21 cellular contexts compared by ENCODE assay signal in the genomic region with DNA sequence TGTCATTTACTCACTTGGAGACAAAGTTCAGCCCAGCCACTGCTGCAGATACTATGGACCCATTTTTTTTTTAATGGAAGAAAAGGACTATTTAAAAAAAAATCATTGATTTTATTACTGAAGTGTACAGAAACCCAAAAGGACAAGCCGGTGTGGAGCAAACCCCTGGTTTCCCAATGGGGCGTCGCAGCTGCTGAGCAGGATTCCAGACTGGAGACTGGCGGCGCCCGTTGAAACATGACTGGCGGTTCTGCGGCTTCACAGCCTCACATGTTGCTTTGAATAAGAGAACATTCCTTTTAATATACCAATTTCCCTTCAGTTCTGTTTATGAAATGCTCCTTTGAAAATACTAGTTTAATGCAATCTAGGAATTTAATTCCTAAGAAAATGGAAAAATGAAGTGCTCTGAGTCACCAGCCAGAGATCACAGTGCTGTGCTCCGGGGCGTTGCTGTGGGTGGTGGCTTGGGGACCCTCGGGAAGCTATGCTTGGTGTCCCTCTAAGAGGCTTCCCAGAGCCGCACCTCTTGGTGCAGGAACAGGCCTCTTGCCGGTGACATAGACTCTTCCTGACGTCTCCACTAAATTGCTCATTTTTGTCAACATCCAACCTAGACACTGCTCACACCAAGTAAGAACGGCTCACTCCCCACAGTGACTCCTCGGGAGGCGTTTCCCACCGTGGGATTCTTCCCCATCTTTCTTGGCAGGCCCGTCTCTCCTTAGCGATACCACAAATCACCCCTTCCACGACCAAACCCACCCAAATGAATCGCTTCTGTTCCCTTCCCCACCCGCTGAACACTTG. TPM values are rescaled to one million over a fixed set of nuclear protein-coding genes. Genes with fewer than 3 reads are reported as not detected.
DNase-seq lines count a peak whose midpoint lies in the region; ATAC-seq and TF ChIP-seq lines count a peak whose summit lies in the region.
"Had no signal": no experiment of that assay in that cellular context is flagged by ENCODE, and none has a peak within 500 bp of the region (broad histone marks: within the 10 kb centered on the region; RNA-seq: fewer than 3 reads in every experiment).

No MANE protein-coding gene starts in this region.

- H3K36me3 Mint-ChIP-seq in activated CD4-positive, alpha-beta T cell treated with anti-CD3 and anti-CD28 coated beads, Interleukin-2, amount 10 ng/mL, durations not matched to agents 24 days and 14 days (ENCODE audit: low read depth) = no peaks in the 10 kb centered on the region
- H3K36me3 Mint-ChIP-seq in activated CD4-positive, alpha-beta T cell treated with anti-CD3 and anti-CD28 coated beads for 36 hours (ENCODE audit: low read depth) = no peaks in the 10 kb centered on the region
- H3K36me3 Mint-ChIP-seq in WTC11 = no peaks in the 10 kb centered on the region
- H3K36me3 Mint-ChIP-seq: CD4-positive, alpha-beta memory T cell had no signal

- H3K9me3 Mint-ChIP-seq in activated CD4-positive, alpha-beta T cell treated with anti-CD3 and anti-CD28 coated beads, Interleukin-2, amount 10 ng/mL, durations not matched to agents 24 days and 14 days = no peaks in the 10 kb centered on the region
- H3K9me3 Mint-ChIP-seq in activated CD4-positive, alpha-beta T cell treated with anti-CD3 and anti-CD28 coated beads for 36 hours (ENCODE audit: low read depth) = no peaks in the 10 kb centered on the region
- H3K9me3 Mint-ChIP-seq in WTC11 = no peaks in the 10 kb centered on the region

- 88% methylated on average over 23 of the region's 23 CpGs for WGBS in esophagus muscularis mucosa
- 86 to 93% (median 90%) methylated on average over 23 of the region's 23 CpGs for WGBS in spleen, 5 donors

- no peak overlapping the region for H3K4me3 ChIP-seq in esophagus muscularis mucosa
- H3K4me3 ChIP-seq in spleen = no peak overlapping the region
- H3K4me3 ChIP-seq: GM23248 had no signal

- H3K4me1 ChIP-seq in esophagus muscularis mucosa (no peaks in the 10 kb centered on the region), spleen (no peaks in the 10 kb centered on the region)

- H3K9me3 ChIP-seq in esophagus muscularis mucosa = no peaks in the 10 kb centered on the region
- no peaks in the 10 kb centered on the region for H3K9me3 ChIP-seq in spleen

- DNase-seq in activated CD4-positive, alpha-beta T cell treated with anti-CD3 and anti-CD28 coated beads, Interleukin-2, amount 10 ng/mL, durations not matched to agents 24 days and 14 days = peak; percentile 40
- no peak for DNase-seq in activated CD4-positive, alpha-beta T cell treated with anti-CD3 and anti-CD28 coated beads for 36 hours
- DNase-seq in WTC11 (ENCODE audit: low spot score) (no peak), esophagus muscularis mucosa (ENCODE audit: extremely low spot score) (peak; percentile 86), spleen (peak; percentile 55), anterior cingulate cortex (lab: John Stamatoyannopoulos, UW) (no peak)
- DNase-seq: Calu3; CD4-positive, alpha-beta memory T cell; COR-L47; DMS53; DMS79 treated with DMSO at 0.1 percent for 48 hours; GF-D8; GM23248; H7; HCEC 1CT had no signal

- H3K36me3 ChIP-seq in esophagus muscularis mucosa (no peaks in the 10 kb centered on the region), spleen (no peaks in the 10 kb centered on the region)

- POLR2A ChIA-PET in activated CD4-positive, alpha-beta T cell treated with anti-CD3 and anti-CD28 coated beads for 36 hours (lab: Charles Lee) = no interaction called here
- POLR2A ChIA-PET in WTC11 (lab: Charles Lee) = no interaction called here

- TF ChIP-seq POLR2A in esophagus muscularis mucosa (IDR thresholded peaks at IDR 0.05; ENCODE audit: low read depth) (no peak), spleen (IDR thresholded peaks at IDR 0.05) (no peak)

- intact Hi-C loops in activated CD4-positive, alpha-beta T cell treated with anti-CD3 and anti-CD28 coated beads, Interleukin-2, amount 10 ng/mL, durations not matched to agents 24 days and 14 days (cut with micrococcal nuclease) = no loop called here
- intact Hi-C loops in activated CD4-positive, alpha-beta T cell treated with anti-CD3 and anti-CD28 coated beads for 36 hours (cut with DNase I, micrococcal nuclease) = no loop called here
- intact Hi-C loops in esophagus muscularis mucosa (cut with DNase I) = no loop called here
- intact Hi-C loops in spleen (cut with DNase I; ENCODE audit: low total_unique reads) = no loop called here

- H3K4me3 Mint-ChIP-seq in activated CD4-positive, alpha-beta T cell treated with anti-CD3 and anti-CD28 coated beads, Interleukin-2, amount 10 ng/mL, durations not matched to agents 24 days and 14 days = no peak overlapping the region
- no peak overlapping the region for H3K4me3 Mint-ChIP-seq in activated CD4-positive, alpha-beta T cell treated with anti-CD3 and anti-CD28 coated beads for 36 hours
- H3K4me3 Mint-ChIP-seq in WTC11 = no peak overlapping the region
- H3K4me3 Mint-ChIP-seq: CD4-positive, alpha-beta memory T cell had no signal

- H3K4me1 Mint-ChIP-seq in activated CD4-positive, alpha-beta T cell treated with anti-CD3 and anti-CD28 coated beads, Interleukin-2, amount 10 ng/mL, durations not matched to agents 24 days and 14 days = no peaks in the 10 kb centered on the region
- no peaks in the 10 kb centered on the region for H3K4me1 Mint-ChIP-seq in activated CD4-positive, alpha-beta T cell treated with anti-CD3 and anti-CD28 coated beads for 36 hours
- peaks cover 6% of the 10 kb centered on the region; the same call in 1 of the 2 replicates for H3K4me1 Mint-ChIP-seq in WTC11
- H3K4me1 Mint-ChIP-seq: CD4-positive, alpha-beta memory T cell had no signal

- H3K27me3 ChIP-seq in esophagus muscularis mucosa (peaks cover 0 to 7% (median 0%) of the 10 kb centered on the region in 4 donors), spleen (replicated peaks in 1 of 7) (peaks cover 0 to 12% (median 0%) of the 10 kb centered on the region in 7 donors)

- no peak for TF ChIP-seq CTCF in WTC11 (IDR thresholded peaks at IDR 0.05)
- TF ChIP-seq CTCF in esophagus muscularis mucosa (IDR thresholded peaks at IDR 0.05) = no peak
- TF ChIP-seq CTCF in spleen (IDR thresholded peaks at IDR 0.05 in 8 of 11, conservative IDR thresholded peaks at IDR 0.05 in 3 of 11) = no peak

- CTCF ChIA-PET in activated CD4-positive, alpha-beta T cell treated with anti-CD3 and anti-CD28 coated beads for 36 hours (lab: Charles Lee) = no interaction called here
- CTCF ChIA-PET in WTC11 (lab: Charles Lee) = no interaction called here

- no peak for TF ChIP-seq EP300 in esophagus muscularis mucosa (IDR thresholded peaks at IDR 0.05)

- H3K27ac ChIP-seq in esophagus muscularis mucosa (replicated peaks in 1 of 4) (no peak overlapping the region), spleen (no peak overlapping the region)
- H3K27ac ChIP-seq: 22Rv1, GM23248 had no signal

- ATAC-seq in activated CD4-positive, alpha-beta T cell treated with anti-CD3 and anti-CD28 coated beads for 36 hours = no peak
- ATAC-seq in WTC11 (no peak), HG03457 (IDR thresholded peaks at IDR 0.05; ENCODE audit: unreplicated experiment) (no peak), HG03460 (IDR thresholded peaks at IDR 0.05; ENCODE audit: unreplicated experiment) (no peak)

- peaks cover 1% of the 10 kb centered on the region for H3K27me3 Mint-ChIP-seq in activated CD4-positive, alpha-beta T cell treated with anti-CD3 and anti-CD28 coated beads, Interleukin-2, amount 10 ng/mL, durations not matched to agents 24 days and 14 days
- no peaks in the 10 kb centered on the region for H3K27me3 Mint-ChIP-seq in activated CD4-positive, alpha-beta T cell treated with anti-CD3 and anti-CD28 coated beads for 36 hours
- no peaks in the 10 kb centered on the region for H3K27me3 Mint-ChIP-seq in WTC11 (ENCODE audit: low read depth)

- no peak overlapping the region for H3K27ac Mint-ChIP-seq in activated CD4-positive, alpha-beta T cell treated with anti-CD3 and anti-CD28 coated beads, Interleukin-2, amount 10 ng/mL, durations not matched to agents 24 days and 14 days
- H3K27ac Mint-ChIP-seq in activated CD4-positive, alpha-beta T cell treated with anti-CD3 and anti-CD28 coated beads for 36 hours = no peak overlapping the region
- peak overlapping the region; percentile 48 for H3K27ac Mint-ChIP-seq in WTC11
- H3K27ac Mint-ChIP-seq: CD4-positive, alpha-beta memory T cell had no signal

TF ChIP-seq in WTC11, 78 proteins besides CTCF, POLR2A, EP300 and RAD21 (continues in another document):
- TF ChIP-seq, protein P1, sequence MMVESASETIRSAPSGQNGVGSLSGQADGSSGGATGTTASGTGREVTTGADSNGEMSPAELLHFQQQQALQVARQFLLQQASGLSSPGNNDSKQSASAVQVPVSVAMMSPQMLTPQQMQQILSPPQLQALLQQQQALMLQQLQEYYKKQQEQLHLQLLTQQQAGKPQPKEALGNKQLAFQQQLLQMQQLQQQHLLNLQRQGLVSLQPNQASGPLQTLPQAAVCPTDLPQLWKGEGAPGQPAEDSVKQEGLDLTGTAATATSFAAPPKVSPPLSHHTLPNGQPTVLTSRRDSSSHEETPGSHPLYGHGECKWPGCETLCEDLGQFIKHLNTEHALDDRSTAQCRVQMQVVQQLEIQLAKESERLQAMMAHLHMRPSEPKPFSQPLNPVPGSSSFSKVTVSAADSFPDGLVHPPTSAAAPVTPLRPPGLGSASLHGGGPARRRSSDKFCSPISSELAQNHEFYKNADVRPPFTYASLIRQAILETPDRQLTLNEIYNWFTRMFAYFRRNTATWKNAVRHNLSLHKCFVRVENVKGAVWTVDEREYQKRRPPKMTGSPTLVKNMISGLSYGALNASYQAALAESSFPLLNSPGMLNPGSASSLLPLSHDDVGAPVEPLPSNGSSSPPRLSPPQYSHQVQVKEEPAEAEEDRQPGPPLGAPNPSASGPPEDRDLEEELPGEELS (CRISPR knock-in tag; IDR thresholded peaks at IDR 0.05) = no peak
- TF ChIP-seq HMGA2 (CRISPR knock-in tag; IDR thresholded peaks at IDR 0.05) = no peak
- TF ChIP-seq PREB (CRISPR knock-in tag; IDR thresholded peaks at IDR 0.05; ENCODE audit: borderline replicate concordance) = no peak

RNA-seq across cellular contexts. Expression of gene VIPR2, which starts 12.0 kb away (rescaled TPM):
- total RNA-seq in activated CD4-positive, alpha-beta T cell treated with anti-CD3 and anti-CD28 coated beads, Interleukin-2, amount 10 ng/mL, durations not matched to agents 24 days and 14 days = 1.6 and 1.7 TPM in 2 replicates
- total RNA-seq in activated CD4-positive, alpha-beta T cell treated with anti-CD3 and anti-CD28 coated beads for 36 hours = under 1 TPM; 0.42 to 0.50 TPM
- total RNA-seq in WTC11 (2021) (7.5 to 7.8 TPM (median 7.6 TPM) in 3 replicates), esophagus muscularis mucosa (10 to 100 TPM in 2 of 4 donors, 1 to 10 TPM in 2; 9.3 to 16.6 (median 12.1) TPM), spleen (1 to 10 TPM in 1 of 7 donors, under 1 TPM in 6; 0.61 to 1.4 (median 0.68) TPM)
- under 1 TPM; 0.41 to 0.58 (median 0.48) TPM for polyA plus RNA-seq in spleen
- total RNA-seq: Calu3, G401, GM23248 had no signal
- polyA plus RNA-seq: AG04450, BJ, GM23248 had no signal

Comparison
In these comparisons a context has a peak if more than half of its experiments do, and no peak if none do; other contexts are left out.
1. DNase-seq: peak in activated CD4-positive, alpha-beta T cell treated with anti-CD3 and anti-CD28 coated beads, Interleukin-2, amount 10 ng/mL, durations not matched to agents 24 days and 14 days (single experiment), esophagus muscularis mucosa (single experiment) and spleen (single experiment); none in activated CD4-positive, alpha-beta T cell treated with anti-CD3 and anti-CD28 coated beads for 36 hours (single experiment), WTC11 (single experiment) and anterior cingulate cortex (0 of 58).